ENCODE assay signal across 18 cellular contexts in the genomic region with DNA sequence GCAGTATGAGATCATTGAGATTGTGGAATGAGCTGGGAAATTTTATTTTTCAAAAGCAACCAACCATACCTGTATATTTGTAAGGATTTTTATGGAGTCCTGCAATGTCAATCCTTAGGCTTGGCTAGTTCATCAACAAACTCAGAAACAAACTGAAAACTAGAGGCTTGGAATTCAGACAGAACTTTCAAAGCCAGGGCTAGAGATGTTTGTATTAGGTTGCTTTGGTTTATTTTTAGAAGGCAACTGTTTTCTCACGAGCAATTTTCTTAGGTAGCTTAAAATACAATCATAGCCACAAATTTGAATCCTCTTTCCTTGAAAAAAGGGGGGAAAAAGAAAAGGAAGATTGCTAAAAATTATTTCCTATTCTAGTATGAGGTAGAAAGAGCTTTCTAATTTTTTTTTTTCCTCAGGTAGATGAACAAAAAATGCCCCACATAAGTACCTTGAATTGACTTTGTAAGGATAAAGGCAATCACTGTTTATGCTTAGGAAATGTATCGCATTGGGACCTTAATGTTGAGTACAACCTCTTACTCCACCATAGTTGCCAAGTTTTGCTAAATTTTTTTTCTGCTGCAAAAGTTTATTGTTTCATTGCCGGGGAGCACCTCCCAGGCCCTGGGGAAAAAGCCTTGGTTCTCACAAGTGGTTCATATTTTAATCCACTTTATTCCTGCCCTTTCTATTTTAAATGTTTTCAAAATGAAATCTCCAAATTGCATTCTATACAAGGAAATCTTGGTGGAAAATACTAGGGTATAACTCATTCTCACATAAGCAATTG. TPM values are rescaled to one million over a fixed set of nuclear protein-coding genes. Genes with fewer than 3 reads are reported as not detected.
A peak's percentile ranks its signal among the peaks of the same experiment; 100 is the strongest.
DNase-seq lines count a peak whose midpoint lies in the region; ATAC-seq and TF ChIP-seq lines count a peak whose summit lies in the region.
"Had no signal": no experiment of that assay in that cellular context is flagged by ENCODE, and none has a peak within 500 bp of the region (broad histone marks: within the 10 kb centered on the region; RNA-seq: fewer than 3 reads in every experiment).

No MANE protein-coding gene starts in this region.

- no peak for TF ChIP-seq CTCF in gastrocnemius medialis (IDR thresholded peaks at IDR 0.05 in 4 of 5, conservative IDR thresholded peaks at IDR 0.05 in 1 of 5)
- TF ChIP-seq CTCF in hepatocyte (IDR thresholded peaks at IDR 0.05; ENCODE audit: poor library complexity), result no peak

- no peaks in the 10 kb centered on the region for H3K27me3 ChIP-seq in gastrocnemius medialis
- no peaks in the 10 kb centered on the region for H3K27me3 ChIP-seq in hepatocyte
- H3K27me3 ChIP-seq: SJCRH30 had no signal

- H3K27ac ChIP-seq in gastrocnemius medialis, result peak overlapping the region; percentile 2 to 55 (median 22)
- no peak overlapping the region for H3K27ac ChIP-seq in hepatocyte
- H3K27ac ChIP-seq: HL-60, SJCRH30 had no signal

- intact Hi-C loops in gastrocnemius medialis (cut with DNase I; ENCODE audit: low total_unique reads), result no loop called here

- ATAC-seq in gastrocnemius medialis (peak; percentile 55 to 63), GM18870 (IDR thresholded peaks at IDR 0.05; ENCODE audit: unreplicated experiment) (no peak), GM21515 (IDR thresholded peaks at IDR 0.05; ENCODE audit: unreplicated experiment) (no peak)

- DNase-seq in astrocyte of the hippocampus (ENCODE audit: low read depth, low spot score), result peak; percentile 15
- peak; percentile 64 for DNase-seq in fibroblast of peridontal ligament (ENCODE audit: extremely low read depth)
- DNase-seq in gastrocnemius medialis, result no peak
- no peak for DNase-seq in NK-92 (lab: John Stamatoyannopoulos, UW; ENCODE audit: unreplicated experiment)
- DNase-seq in hepatocyte (ENCODE audit: low spot score), result no peak
- DNase-seq: ACHN; C1 segment of cervical spinal cord; CD8-positive, alpha-beta memory T cell; DMS53; HCEC 1CT; NCI-H1436; NCI-H2029; NCI-H345; NCI-H524 treated with DMSO at 0.1 percent for 48 hours; SJCRH30 had no signal

- H3K4me3 ChIP-seq in gastrocnemius medialis (no peak overlapping the region), hepatocyte (no peak overlapping the region)
- H3K4me3 ChIP-seq: SJCRH30 had no signal

- H3K9me3 ChIP-seq in gastrocnemius medialis (no peaks in the 10 kb centered on the region), hepatocyte (ENCODE audit: low read depth) (no peaks in the 10 kb centered on the region)
- H3K9me3 ChIP-seq: SJCRH30 had no signal

- no peaks in the 10 kb centered on the region for H4K20me1 ChIP-seq in hepatocyte (ENCODE audit: insufficient read depth, poor library complexity, severe bottlenecking)

- WGBS in hepatocyte (ENCODE audit: low lambda C conversion rate, missing lambda C conversion rate), result 66% methylated on average over 3 of the region's 3 CpGs

- H3K4me2 ChIP-seq in hepatocyte, result no peak overlapping the region

- no peaks in the 10 kb centered on the region for H3K36me3 ChIP-seq in gastrocnemius medialis
- H3K36me3 ChIP-seq in hepatocyte (replicated peaks; ENCODE audit: insufficient read depth, low read depth), result no peaks in the 10 kb centered on the region
- H3K36me3 ChIP-seq: SJCRH30 had no signal

- H2AFZ ChIP-seq in hepatocyte, result no peak overlapping the region

- H3K9me2 ChIP-seq in hepatocyte (replicated peaks; ENCODE audit: insufficient read depth), result no peaks in the 10 kb centered on the region

- no peak for TF ChIP-seq POLR2A in gastrocnemius medialis (IDR thresholded peaks at IDR 0.05)

- no peaks in the 10 kb centered on the region for H3K79me2 ChIP-seq in hepatocyte

- in situ Hi-C loops in gastrocnemius medialis (cut with MboI; ENCODE audit: low sequenced_read_pairs in 4 of 4), result no loop called here

- H3K4me1 ChIP-seq in gastrocnemius medialis (peaks cover 18% of the 10 kb centered on the region in 2 donors), hepatocyte (ENCODE audit: insufficient read depth) (peaks cover 4% of the 10 kb centered on the region)
- H3K4me1 ChIP-seq: SJCRH30 had no signal

RNA-seq across cellular contexts. Expression of a gene that starts 52.5 kb away (rescaled TPM):
- total RNA-seq in gastrocnemius medialis (10 to 100 TPM; 24.1 to 66.3 (median 40.1) TPM), hepatocyte (86.5 and 112 TPM in 2 replicates)
- polyA plus RNA-seq in hepatocyte, result 33.1 and 54.0 TPM in 2 replicates

Comparison
In these comparisons a context has a peak if more than half of its experiments do, and no peak if none do; other contexts are left out.
1. DNase-seq: peak in astrocyte of the hippocampus (single experiment) and fibroblast of peridontal ligament (single experiment); none in gastrocnemius medialis (0 of 2), NK-92 (single experiment) and hepatocyte (single experiment).
2. ATAC-seq: peak in gastrocnemius medialis (2 of 2); none in GM18870 (single experiment) and GM21515 (single experiment).